In genomic region chr12:124837958-124838803, GRCh38 we compare ENCODE assay signal across 8 cellular contexts. TPM values are rescaled to one million over a fixed set of nuclear protein-coding genes. Genes with fewer than 3 reads are reported as not detected.
DNase-seq lines count a peak whose midpoint lies in the region; ATAC-seq and TF ChIP-seq lines count a peak whose summit lies in the region.

No MANE protein-coding gene starts in this region.

- no peak for TF ChIP-seq CTCF in right atrium auricular region (IDR thresholded peaks at IDR 0.05)
- TF ChIP-seq CTCF in spleen (IDR thresholded peaks at IDR 0.05 in 8 of 11, conservative IDR thresholded peaks at IDR 0.05 in 3 of 11) = no peak

- H3K36me3 ChIP-seq in right atrium auricular region (no peaks in the 10 kb centered on the region), spleen (no peaks in the 10 kb centered on the region)

- DNase-seq in NCI-H2081 (lab: John Stamatoyannopoulos, UW) (peak; percentile 47 to 75), NCI-H2081 treated with DMSO at 0.1 percent for 48 hours (lab: John Stamatoyannopoulos, UW) (no peak), amniotic stem cell (lab: John Stamatoyannopoulos, UW) (peak; percentile 86), right atrium auricular region (ENCODE audit: low spot score) (peak; percentile 81), spleen (peak; percentile 80)

- H3K4me3 ChIP-seq in right atrium auricular region (no peak overlapping the region), spleen (no peak overlapping the region)

- intact Hi-C loops in spleen (cut with DNase I; ENCODE audit: low total_unique reads) = no loop called here

- H3K27ac ChIP-seq in right atrium auricular region = peak overlapping the region; percentile 82
- H3K27ac ChIP-seq in spleen = peak overlapping the region in 6 of 8 donors; percentile 35 to 75 (median 52)

- H3K4me1 ChIP-seq in right atrium auricular region = peaks cover 0 to 45% of the 10 kb centered on the region in 2 donors
- peaks cover 0 to 30% (median 17%) of the 10 kb centered on the region in 6 donors for H3K4me1 ChIP-seq in spleen

- H3K27me3 ChIP-seq in right atrium auricular region (no peaks in the 10 kb centered on the region), spleen (replicated peaks in 1 of 7) (no peaks in the 10 kb centered on the region)

- ATAC-seq in HG03196 (IDR thresholded peaks at IDR 0.05; ENCODE audit: unreplicated experiment) = no peak
- ATAC-seq in HG02970 (IDR thresholded peaks at IDR 0.05; ENCODE audit: low FRiP score, unreplicated experiment) = no peak
- no peak for ATAC-seq in GM18907 (IDR thresholded peaks at IDR 0.05; ENCODE audit: unreplicated experiment)

- WGBS in spleen, 5 donors = 59 to 82% (median 68%) methylated on average over 13 to 16 of the region's 16 CpGs

- no peak for TF ChIP-seq POLR2A in spleen (IDR thresholded peaks at IDR 0.05)

- no peaks in the 10 kb centered on the region for H3K9me3 ChIP-seq in right atrium auricular region
- H3K9me3 ChIP-seq in spleen = no peaks in the 10 kb centered on the region

RNA-seq across cellular contexts. Expression of gene SCARB1, which starts 25.5 kb away (rescaled TPM):
- total RNA-seq in right atrium auricular region = 10 to 100 TPM; 14.9 to 22.6 TPM
- total RNA-seq in spleen = 10 to 100 TPM; 22.0 to 59.3 (median 32.6) TPM
- 10 to 100 TPM; 11.9 to 19.5 (median 19.2) TPM for polyA plus RNA-seq in spleen
